ENCODE assay signal across 19 cellular contexts in the genomic region with DNA sequence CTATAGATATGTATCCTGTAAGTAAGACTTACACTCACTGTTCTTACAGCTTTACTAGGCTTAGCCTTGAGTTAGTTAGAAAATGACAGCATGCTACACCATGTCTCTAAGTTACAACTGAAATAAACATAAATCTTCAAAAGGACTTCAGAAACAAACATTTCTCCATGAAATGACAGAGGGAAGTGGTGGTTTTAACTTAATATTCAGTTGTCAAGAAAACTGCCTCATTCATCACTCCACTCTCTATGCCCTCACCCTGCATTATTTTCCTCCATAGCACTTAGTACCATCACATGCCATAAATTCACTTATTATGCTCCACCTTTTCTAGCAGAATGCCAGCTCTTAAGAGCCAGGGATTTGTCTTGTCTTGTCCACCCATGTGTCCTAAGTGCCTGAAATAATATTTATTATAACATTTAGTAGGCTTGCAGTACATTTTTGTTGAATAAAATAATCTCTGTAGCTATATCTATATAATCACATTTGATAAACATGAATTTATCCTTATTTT.
DNase-seq lines count a peak whose midpoint lies in the region; ATAC-seq and TF ChIP-seq lines count a peak whose summit lies in the region.
"Had no signal": no experiment of that assay in that cellular context is flagged by ENCODE, and none has a peak within 500 bp of the region (broad histone marks: within the 10 kb centered on the region; RNA-seq: fewer than 3 reads in every experiment).

No MANE protein-coding gene starts in this region.

- no peaks in the 10 kb centered on the region for H3K9me3 Mint-ChIP-seq in activated CD4-positive, alpha-beta T cell treated with anti-CD3 and anti-CD28 coated beads, Interleukin-2, amount 10 ng/mL, durations not matched to agents 24 days and 14 days
- H3K9me3 Mint-ChIP-seq in nephron progenitor cell (no peaks in the 10 kb centered on the region), WTC11 (peaks cover 12% of the 10 kb centered on the region)
- H3K9me3 Mint-ChIP-seq: CD4-positive, alpha-beta memory T cell had no signal

- peaks cover 11% of the 10 kb centered on the region for H3K4me1 Mint-ChIP-seq in activated CD4-positive, alpha-beta T cell treated with anti-CD3 and anti-CD28 coated beads, Interleukin-2, amount 10 ng/mL, durations not matched to agents 24 days and 14 days
- H3K4me1 Mint-ChIP-seq in nephron progenitor cell (peaks cover 24% of the 10 kb centered on the region), WTC11 (peaks cover 29% of the 10 kb centered on the region)

- no peaks in the 10 kb centered on the region for H3K36me3 ChIP-seq in HEK293 (ENCODE audit: control insufficient read depth in 2 of 2, insufficient read depth in 1 of 2, low read length in 2 of 2)

- POLR2A ChIA-PET in HEK293 (lab: Yijun Ruan, JAX), result no interaction called here
- POLR2A ChIA-PET in WTC11 (lab: Charles Lee), result no interaction called here

- no peak overlapping the region for H3K27ac ChIP-seq in HEK293 (ENCODE audit: extremely low read depth, low read depth, low read length)
- H3K27ac ChIP-seq: BLaER1 treated with 17β-estradiol and CSF1 and Interleukin-3, amounts not matched to agents 10 nM and 100 nM; KMS-11; SJSA1 had no signal

- no peaks in the 10 kb centered on the region for H3K27me3 Mint-ChIP-seq in activated CD4-positive, alpha-beta T cell treated with anti-CD3 and anti-CD28 coated beads, Interleukin-2, amount 10 ng/mL, durations not matched to agents 24 days and 14 days
- H3K27me3 Mint-ChIP-seq in nephron progenitor cell (ENCODE audit: low read depth, poor library complexity) (no peaks in the 10 kb centered on the region), WTC11 (ENCODE audit: low read depth) (no peaks in the 10 kb centered on the region; the same call in 1 of the 2 replicates)
- H3K27me3 Mint-ChIP-seq: CD4-positive, alpha-beta memory T cell had no signal

- H3K4me3 Mint-ChIP-seq in activated CD4-positive, alpha-beta T cell treated with anti-CD3 and anti-CD28 coated beads, Interleukin-2, amount 10 ng/mL, durations not matched to agents 24 days and 14 days, result no peak overlapping the region
- H3K4me3 Mint-ChIP-seq in nephron progenitor cell (no peak overlapping the region), WTC11 (no peak overlapping the region)
- H3K4me3 Mint-ChIP-seq: CD4-positive, alpha-beta memory T cell; H9 had no signal

- CTCF ChIA-PET in HEK293 (lab: Yijun Ruan, JAX), result interaction anchor here (1.6 to 2.3 kb wide), 2 partner anchors 23 to 190 kb away, joined by 3 to 5 read pairs; no protein-coding TSS in a partner anchor
- CTCF ChIA-PET in WTC11 (lab: Charles Lee), result interaction anchor here (2.6 kb wide), 1 partner anchor 92 kb away, joined by 16 read pairs; no protein-coding TSS in a partner anchor

- no peak for DNase-seq in activated CD4-positive, alpha-beta T cell treated with anti-CD3 and anti-CD28 coated beads, Interleukin-2, amount 10 ng/mL, durations not matched to agents 24 days and 14 days
- no peak for DNase-seq in activated CD4-positive, alpha-beta T cell treated with anti-CD3 and anti-CD28 coated beads, Interleukin-2, amount 50 U/mL, for 48 hours
- DNase-seq in NCI-H2227 treated with DMSO at 0.1 percent for 48 hours (lab: John Stamatoyannopoulos, UW), result peak; percentile 89
- no peak for DNase-seq in nephron progenitor cell
- no peak for DNase-seq in WTC11 (ENCODE audit: low spot score)
- DNase-seq: ACHN; Caco-2; CD4-positive, alpha-beta memory T cell; DMS 273 treated with DMSO at 0.1 percent for 48 hours; DND-41; H9; NCI-H1930; NCI-H524 treated with DMSO at 0.1 percent for 48 hours had no signal

- H3K9me3 ChIP-seq in HEK293 (ENCODE audit: control insufficient read depth, insufficient read depth, low read depth, low read length), result no peaks in the 10 kb centered on the region
- H3K9me3 ChIP-seq: BLaER1 treated with 17β-estradiol and CSF1 and Interleukin-3, amounts not matched to agents 10 nM and 100 nM; Caco-2; SJSA1 had no signal

- H3K36me3 Mint-ChIP-seq in activated CD4-positive, alpha-beta T cell treated with anti-CD3 and anti-CD28 coated beads, Interleukin-2, amount 10 ng/mL, durations not matched to agents 24 days and 14 days (ENCODE audit: low read depth), result peaks cover 68% of the 10 kb centered on the region
- H3K36me3 Mint-ChIP-seq in nephron progenitor cell (ENCODE audit: low read depth), result peaks cover 71% of the 10 kb centered on the region
- peaks cover 3% of the 10 kb centered on the region; the same call in 1 of the 2 replicates for H3K36me3 Mint-ChIP-seq in WTC11

- 0 out of 2 replicates have a peak, but pooled peaks cover 7% of the 10 kb centered on the region for H3K4me1 ChIP-seq in HEK293 (ENCODE audit: control insufficient read depth, insufficient read depth, low read length)
- H3K4me1 ChIP-seq: BLaER1 treated with 17β-estradiol and CSF1 and Interleukin-3, amounts not matched to agents 10 nM and 100 nM; Caco-2; SJSA1 had no signal

- TF ChIP-seq CTCF in HEK293 (tag by site-specific recombination; IDR thresholded peaks at IDR 0.05), result no peak
- TF ChIP-seq CTCF in nephron progenitor cell (IDR thresholded peaks at IDR 0.05), result no peak
- TF ChIP-seq CTCF in WTC11 (IDR thresholded peaks at IDR 0.05), result no peak

- peak overlapping the region; percentile 34 for H3K27ac Mint-ChIP-seq in activated CD4-positive, alpha-beta T cell treated with anti-CD3 and anti-CD28 coated beads, Interleukin-2, amount 10 ng/mL, durations not matched to agents 24 days and 14 days
- H3K27ac Mint-ChIP-seq in nephron progenitor cell (peak overlapping the region; percentile 43), WTC11 (no peak overlapping the region)
- H3K27ac Mint-ChIP-seq: H9 had no signal

- no peak overlapping the region for H3K4me3 ChIP-seq in HEK293 (ENCODE audit: low read depth, low read length)
- H3K4me3 ChIP-seq: BLaER1 treated with 17β-estradiol and CSF1 and Interleukin-3, amounts not matched to agents 10 nM and 100 nM; SJSA1 had no signal

- intact Hi-C loops in activated CD4-positive, alpha-beta T cell treated with anti-CD3 and anti-CD28 coated beads, Interleukin-2, amount 10 ng/mL, durations not matched to agents 24 days and 14 days (cut with micrococcal nuclease), result no loop called here

- no peak for ATAC-seq in HG03097 (IDR thresholded peaks at IDR 0.05; ENCODE audit: low FRiP score, unreplicated experiment)
- no peak for ATAC-seq in WTC11
- ATAC-seq: Right ventricle myocardium inferior had no signal

TF ChIP-seq in HEK293, 187 proteins besides CTCF, POLR2A, EP300 and RAD21 (continues in another document):
- TF ChIP-seq, protein P1, sequence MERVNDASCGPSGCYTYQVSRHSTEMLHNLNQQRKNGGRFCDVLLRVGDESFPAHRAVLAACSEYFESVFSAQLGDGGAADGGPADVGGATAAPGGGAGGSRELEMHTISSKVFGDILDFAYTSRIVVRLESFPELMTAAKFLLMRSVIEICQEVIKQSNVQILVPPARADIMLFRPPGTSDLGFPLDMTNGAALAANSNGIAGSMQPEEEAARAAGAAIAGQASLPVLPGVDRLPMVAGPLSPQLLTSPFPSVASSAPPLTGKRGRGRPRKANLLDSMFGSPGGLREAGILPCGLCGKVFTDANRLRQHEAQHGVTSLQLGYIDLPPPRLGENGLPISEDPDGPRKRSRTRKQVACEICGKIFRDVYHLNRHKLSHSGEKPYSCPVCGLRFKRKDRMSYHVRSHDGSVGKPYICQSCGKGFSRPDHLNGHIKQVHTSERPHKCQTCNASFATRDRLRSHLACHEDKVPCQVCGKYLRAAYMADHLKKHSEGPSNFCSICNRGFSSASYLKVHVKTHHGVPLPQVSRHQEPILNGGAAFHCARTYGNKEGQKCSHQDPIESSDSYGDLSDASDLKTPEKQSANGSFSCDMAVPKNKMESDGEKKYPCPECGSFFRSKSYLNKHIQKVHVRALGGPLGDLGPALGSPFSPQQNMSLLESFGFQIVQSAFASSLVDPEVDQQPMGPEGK (tag by site-specific recombination; IDR thresholded peaks at IDR 0.05), result no peak
- TF ChIP-seq SP7 (tag by site-specific recombination; IDR thresholded peaks at IDR 0.05), result peak; percentile 75

TF ChIP-seq in WTC11, 78 proteins besides CTCF, POLR2A, EP300 and RAD21 (continues in another document):
- no peak for TF ChIP-seq TCF7 (CRISPR knock-in tag; IDR thresholded peaks at IDR 0.05; ENCODE audit: low read depth)
- TF ChIP-seq, protein P2, sequence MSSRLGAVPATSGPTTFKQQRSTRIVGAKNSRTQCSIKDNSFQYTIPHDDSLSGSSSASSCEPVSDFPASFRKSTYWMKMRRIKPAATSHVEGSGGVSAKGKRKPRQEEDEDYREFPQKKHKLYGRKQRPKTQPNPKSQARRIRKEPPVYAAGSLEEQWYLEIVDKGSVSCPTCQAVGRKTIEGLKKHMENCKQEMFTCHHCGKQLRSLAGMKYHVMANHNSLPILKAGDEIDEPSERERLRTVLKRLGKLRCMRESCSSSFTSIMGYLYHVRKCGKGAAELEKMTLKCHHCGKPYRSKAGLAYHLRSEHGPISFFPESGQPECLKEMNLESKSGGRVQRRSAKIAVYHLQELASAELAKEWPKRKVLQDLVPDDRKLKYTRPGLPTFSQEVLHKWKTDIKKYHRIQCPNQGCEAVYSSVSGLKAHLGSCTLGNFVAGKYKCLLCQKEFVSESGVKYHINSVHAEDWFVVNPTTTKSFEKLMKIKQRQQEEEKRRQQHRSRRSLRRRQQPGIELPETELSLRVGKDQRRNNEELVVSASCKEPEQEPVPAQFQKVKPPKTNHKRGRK (CRISPR knock-in tag; IDR thresholded peaks at IDR 0.05; ENCODE audit: borderline replicate concordance), result no peak
- TF ChIP-seq ZNF219 (CRISPR knock-in tag; IDR thresholded peaks at IDR 0.05; ENCODE audit: borderline replicate concordance), result no peak
- TF ChIP-seq, protein P3, sequence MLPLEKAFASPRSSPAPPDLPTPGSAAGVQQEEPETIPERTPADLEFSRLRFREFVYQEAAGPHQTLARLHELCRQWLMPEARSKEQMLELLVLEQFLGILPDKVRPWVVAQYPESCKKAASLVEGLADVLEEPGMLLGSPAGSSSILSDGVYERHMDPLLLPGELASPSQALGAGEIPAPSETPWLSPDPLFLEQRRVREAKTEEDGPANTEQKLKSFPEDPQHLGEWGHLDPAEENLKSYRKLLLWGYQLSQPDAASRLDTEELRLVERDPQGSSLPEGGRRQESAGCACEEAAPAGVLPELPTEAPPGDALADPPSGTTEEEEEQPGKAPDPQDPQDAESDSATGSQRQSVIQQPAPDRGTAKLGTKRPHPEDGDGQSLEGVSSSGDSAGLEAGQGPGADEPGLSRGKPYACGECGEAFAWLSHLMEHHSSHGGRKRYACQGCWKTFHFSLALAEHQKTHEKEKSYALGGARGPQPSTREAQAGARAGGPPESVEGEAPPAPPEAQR (CRISPR knock-in tag; IDR thresholded peaks at IDR 0.05), result no peak
- TF ChIP-seq ZNF671 (CRISPR knock-in tag; IDR thresholded peaks at IDR 0.05), result no peak
- TF ChIP-seq CREM (CRISPR knock-in tag; IDR thresholded peaks at IDR 0.05), result no peak
- no peak for TF ChIP-seq ESRRA (CRISPR knock-in tag; IDR thresholded peaks at IDR 0.05; ENCODE audit: borderline replicate concordance)
